ENCODE assay signal across 1 cellular context in the genomic region with DNA sequence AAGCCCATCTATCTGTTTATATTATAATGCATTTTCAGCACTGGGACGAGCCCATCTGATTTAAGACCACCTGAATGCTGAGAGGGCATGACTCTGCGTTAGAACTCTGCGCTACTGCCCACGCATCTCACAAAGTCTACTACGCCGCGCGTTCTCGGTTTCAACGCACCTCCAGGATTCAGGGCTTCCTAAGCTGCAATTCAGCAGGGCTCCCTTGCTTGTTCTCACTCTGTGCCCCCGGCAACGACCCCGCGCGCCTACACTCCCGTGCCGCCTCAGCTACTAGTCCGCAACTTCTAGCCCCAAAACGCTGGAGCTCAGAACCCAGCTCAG.
TF ChIP-seq lines count a peak whose summit lies in the region.

No MANE protein-coding gene starts in this region.

TF ChIP-seq in HCT116, 20 proteins besides CTCF, POLR2A, EP300 and RAD21 (continued from another document):
- TF ChIP-seq, protein P1, sequence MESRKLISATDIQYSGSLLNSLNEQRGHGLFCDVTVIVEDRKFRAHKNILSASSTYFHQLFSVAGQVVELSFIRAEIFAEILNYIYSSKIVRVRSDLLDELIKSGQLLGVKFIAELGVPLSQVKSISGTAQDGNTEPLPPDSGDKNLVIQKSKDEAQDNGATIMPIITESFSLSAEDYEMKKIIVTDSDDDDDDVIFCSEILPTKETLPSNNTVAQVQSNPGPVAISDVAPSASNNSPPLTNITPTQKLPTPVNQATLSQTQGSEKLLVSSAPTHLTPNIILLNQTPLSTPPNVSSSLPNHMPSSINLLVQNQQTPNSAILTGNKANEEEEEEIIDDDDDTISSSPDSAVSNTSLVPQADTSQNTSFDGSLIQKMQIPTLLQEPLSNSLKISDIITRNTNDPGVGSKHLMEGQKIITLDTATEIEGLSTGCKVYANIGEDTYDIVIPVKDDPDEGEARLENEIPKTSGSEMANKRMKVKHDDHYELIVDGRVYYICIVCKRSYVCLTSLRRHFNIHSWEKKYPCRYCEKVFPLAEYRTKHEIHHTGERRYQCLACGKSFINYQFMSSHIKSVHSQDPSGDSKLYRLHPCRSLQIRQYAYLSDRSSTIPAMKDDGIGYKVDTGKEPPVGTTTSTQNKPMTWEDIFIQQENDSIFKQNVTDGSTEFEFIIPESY (IDR thresholded peaks at IDR 0.05; ENCODE audit: extremely low read depth, insufficient replicate concordance, low read length): no peak
- no peak for TF ChIP-seq CBX3 (IDR thresholded peaks at IDR 0.05; ENCODE audit: low read depth)
- no peak for TF ChIP-seq EZH2phosphoT487 (IDR thresholded peaks at IDR 0.05; ENCODE audit: borderline replicate concordance)
- TF ChIP-seq POLR2AphosphoS5 (IDR thresholded peaks at IDR 0.05; ENCODE audit: low read depth, low read length): no peak
